Comparison of ENCODE assay signal across 10 cellular contexts in genomic region chr7:26034386-26034785, GRCh38.
"Had no signal": no experiment of that assay in that cellular context is flagged by ENCODE, and none has a peak within 500 bp of the region (broad histone marks: within the 10 kb centered on the region; RNA-seq: fewer than 3 reads in every experiment).

No MANE protein-coding gene starts in this region.

- DNase-seq: activated B cell treated with CpG ODN at 0.5 μM for 24 hours; activated CD4-positive, alpha-beta T cell treated with anti-CD3 and anti-CD28 coated beads, Interleukin-2, amount 50 U/mL, for 1 hour; activated gamma-delta T cell treated with Interleukin-2 at 50 U/mL for 16 hours; activated T-cell treated with anti-CD3 and anti-CD28 coated beads, Interleukin-2, amount 50 U/mL, for 1 hour; retina had no signal

- FAIRE-seq: astrocyte, colon, frontal cortex, TTC549 had no signal

- H3K9me3 Mint-ChIP-seq: activated B cell treated with CpG ODN at 0.5 μM for 24 hours, neural progenitor cell had no signal

- H3K4me1 Mint-ChIP-seq: activated B cell treated with CpG ODN at 0.5 μM for 24 hours had no signal

- H3K4me3 Mint-ChIP-seq: activated B cell treated with CpG ODN at 0.5 μM for 24 hours, neural progenitor cell had no signal

- H3K27ac Mint-ChIP-seq: activated B cell treated with CpG ODN at 0.5 μM for 24 hours, neural progenitor cell had no signal

- H3K36me3 Mint-ChIP-seq: neural progenitor cell had no signal
